Comparison of ENCODE assay signal across 9 cellular contexts in the genomic region with DNA sequence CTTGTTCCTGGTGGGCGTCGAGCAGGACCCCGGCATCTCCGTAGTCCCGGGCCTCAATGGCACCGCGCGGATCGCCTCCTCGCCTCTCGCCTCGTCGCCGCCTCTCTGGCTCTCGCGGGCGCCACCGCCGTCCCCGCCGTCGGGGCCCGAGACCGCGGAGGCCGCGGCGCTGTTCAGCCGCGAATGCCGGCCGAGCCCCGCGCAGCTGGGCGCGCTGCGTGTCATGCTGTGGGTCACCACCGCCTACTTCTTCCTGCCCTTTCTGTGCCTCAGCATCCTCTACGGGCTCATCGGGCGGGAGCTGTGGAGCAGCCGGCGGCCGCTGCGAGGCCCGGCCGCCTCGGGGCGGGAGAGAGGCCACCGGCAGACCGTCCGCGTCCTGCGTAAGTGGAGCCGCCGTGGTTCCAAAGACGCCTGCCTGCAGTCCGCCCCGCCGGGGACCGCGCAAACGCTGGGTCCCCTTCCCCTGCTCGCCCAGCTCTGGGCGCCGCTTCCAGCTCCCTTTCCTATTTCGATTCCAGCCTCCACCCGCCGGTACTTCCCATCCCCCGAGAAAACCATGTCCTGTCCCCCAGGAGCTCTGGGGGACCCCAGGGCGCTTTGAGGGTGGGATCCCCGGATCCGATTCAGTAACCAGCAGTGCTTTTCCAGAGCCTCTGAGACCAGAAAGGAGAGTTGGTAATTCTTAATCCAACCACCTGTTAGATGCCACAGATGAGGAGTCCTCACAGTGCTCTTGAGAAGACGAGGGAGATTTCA. TPM values are rescaled to one million over a fixed set of nuclear protein-coding genes. Genes with fewer than 3 reads are reported as not detected.
DNase-seq lines count a peak whose midpoint lies in the region.
"Had no signal": no experiment of that assay in that cellular context is flagged by ENCODE, and none has a peak within 500 bp of the region (broad histone marks: within the 10 kb centered on the region; RNA-seq: fewer than 3 reads in every experiment).

No MANE protein-coding gene starts in this region.

- no peak for DNase-seq in activated CD4-positive, alpha-beta T cell treated with anti-CD3 and anti-CD28 coated beads, Interleukin-2, amount 10 ng/mL, durations not matched to agents 7 days and 5 days
- no peak for DNase-seq in activated CD4-positive, alpha-beta T cell treated with anti-CD3 and anti-CD28 coated beads for 4 hours
- no peak for DNase-seq in activated naive CD4-positive, alpha-beta T cell treated with anti-CD3 and anti-CD28 coated beads, Interleukin-2, amount 10 ng/mL, durations not matched to agents 7 days and 5 days
- no peak for DNase-seq in immature natural killer cell
- DNase-seq in NK-92 (lab: John Stamatoyannopoulos, UW; ENCODE audit: unreplicated experiment) = no peak
- no peak for DNase-seq in stimulated activated CD4-positive, alpha-beta T cell treated with anti-CD3 and anti-CD28 coated beads, Interleukin-4, amount 100 ng/mL, for 1 hour
- DNase-seq in 8988T = no peak

- H3K9me3 Mint-ChIP-seq in activated CD4-positive, alpha-beta T cell treated with anti-CD3 and anti-CD28 coated beads, Interleukin-2, amount 10 ng/mL, durations not matched to agents 7 days and 5 days = no peaks in the 10 kb centered on the region
- peaks cover 5% of the 10 kb centered on the region for H3K9me3 Mint-ChIP-seq in activated naive CD4-positive, alpha-beta T cell treated with anti-CD3 and anti-CD28 coated beads, Interleukin-2, amount 10 ng/mL, durations not matched to agents 7 days and 5 days
- H3K9me3 Mint-ChIP-seq in immature natural killer cell = no peaks in the 10 kb centered on the region

- peaks cover 12% of the 10 kb centered on the region for H3K4me1 Mint-ChIP-seq in activated CD4-positive, alpha-beta T cell treated with anti-CD3 and anti-CD28 coated beads, Interleukin-2, amount 10 ng/mL, durations not matched to agents 7 days and 5 days
- peaks cover 23% of the 10 kb centered on the region for H3K4me1 Mint-ChIP-seq in activated naive CD4-positive, alpha-beta T cell treated with anti-CD3 and anti-CD28 coated beads, Interleukin-2, amount 10 ng/mL, durations not matched to agents 7 days and 5 days
- H3K4me1 Mint-ChIP-seq in immature natural killer cell = peaks cover 0 to 11% of the 10 kb centered on the region in 2 donors

- H3K9me3 ChIP-seq in subcutaneous abdominal adipose tissue (ENCODE audit: control insufficient read depth in 5 of 5, low read length in 5 of 5) = no peaks in the 10 kb centered on the region

- H3K27ac Mint-ChIP-seq in activated CD4-positive, alpha-beta T cell treated with anti-CD3 and anti-CD28 coated beads, Interleukin-2, amount 10 ng/mL, durations not matched to agents 7 days and 5 days = no peak overlapping the region
- H3K27ac Mint-ChIP-seq in activated naive CD4-positive, alpha-beta T cell treated with anti-CD3 and anti-CD28 coated beads, Interleukin-2, amount 10 ng/mL, durations not matched to agents 7 days and 5 days = no peak overlapping the region
- H3K27ac Mint-ChIP-seq in immature natural killer cell = no peak overlapping the region

- H3K4me3 Mint-ChIP-seq in activated CD4-positive, alpha-beta T cell treated with anti-CD3 and anti-CD28 coated beads, Interleukin-2, amount 10 ng/mL, durations not matched to agents 7 days and 5 days = peak overlapping the region; percentile 58
- peak overlapping the region; percentile 61 for H3K4me3 Mint-ChIP-seq in activated naive CD4-positive, alpha-beta T cell treated with anti-CD3 and anti-CD28 coated beads, Interleukin-2, amount 10 ng/mL, durations not matched to agents 7 days and 5 days
- peak overlapping the region; percentile 48 to 72 (median 69) for H3K4me3 Mint-ChIP-seq in immature natural killer cell

- H3K4me3 ChIP-seq in subcutaneous abdominal adipose tissue (ENCODE audit: low read depth in 1 of 5, low read length in 5 of 5) = peak overlapping the region in 4 of 5 donors; percentile 55 to 74 (median 64)

- H3K4me1 ChIP-seq in subcutaneous abdominal adipose tissue (ENCODE audit: control insufficient read depth in 5 of 5, insufficient read depth in 5 of 5, low read length in 5 of 5) = peaks cover 0 to 24% (median 21%) of the 10 kb centered on the region in 5 donors

- POLR2A ChIA-PET in activated CD4-positive, alpha-beta T cell treated with anti-CD3 and anti-CD28 coated beads, Interleukin-2, amount 10 ng/mL, durations not matched to agents 7 days and 5 days (lab: Charles Lee) = no interaction called here

- peaks cover 29 to 53% (median 40%) of the 10 kb centered on the region in 5 donors for H3K27me3 ChIP-seq in subcutaneous abdominal adipose tissue (ENCODE audit: control insufficient read depth in 5 of 5, insufficient read depth in 4 of 5, low read length in 5 of 5)

- no peak overlapping the region for H3K9ac ChIP-seq in subcutaneous abdominal adipose tissue (ENCODE audit: low read length in 5 of 5)

- H3K36me3 ChIP-seq in subcutaneous abdominal adipose tissue (ENCODE audit: control insufficient read depth in 5 of 5, insufficient read depth in 5 of 5, low read length in 5 of 5) = no peaks in the 10 kb centered on the region

- peaks cover 62% of the 10 kb centered on the region for H3K27me3 Mint-ChIP-seq in activated CD4-positive, alpha-beta T cell treated with anti-CD3 and anti-CD28 coated beads, Interleukin-2, amount 10 ng/mL, durations not matched to agents 7 days and 5 days
- peaks cover 81% of the 10 kb centered on the region for H3K27me3 Mint-ChIP-seq in activated naive CD4-positive, alpha-beta T cell treated with anti-CD3 and anti-CD28 coated beads, Interleukin-2, amount 10 ng/mL, durations not matched to agents 7 days and 5 days
- H3K27me3 Mint-ChIP-seq in immature natural killer cell (ENCODE audit: low read depth in 3 of 3) = peaks cover 14 to 45% (median 26%) of the 10 kb centered on the region in 3 donors

- CTCF ChIA-PET in activated CD4-positive, alpha-beta T cell treated with anti-CD3 and anti-CD28 coated beads, Interleukin-2, amount 10 ng/mL, durations not matched to agents 7 days and 5 days (lab: Charles Lee) = no interaction called here
- CTCF ChIA-PET in activated naive CD4-positive, alpha-beta T cell treated with anti-CD3 and anti-CD28 coated beads, Interleukin-2, amount 10 ng/mL, durations not matched to agents 7 days and 5 days (lab: Charles Lee) = no interaction called here

- H3K36me3 Mint-ChIP-seq in activated CD4-positive, alpha-beta T cell treated with anti-CD3 and anti-CD28 coated beads, Interleukin-2, amount 10 ng/mL, durations not matched to agents 7 days and 5 days (ENCODE audit: low read depth) = no peaks in the 10 kb centered on the region
- peaks cover 6% of the 10 kb centered on the region for H3K36me3 Mint-ChIP-seq in activated naive CD4-positive, alpha-beta T cell treated with anti-CD3 and anti-CD28 coated beads, Interleukin-2, amount 10 ng/mL, durations not matched to agents 7 days and 5 days
- peaks cover 0 to 10% (median 10%) of the 10 kb centered on the region in 3 donors for H3K36me3 Mint-ChIP-seq in immature natural killer cell

- no peak overlapping the region for H3K27ac ChIP-seq in subcutaneous abdominal adipose tissue (ENCODE audit: low read depth, low read length)

RNA-seq across cellular contexts. Expression of gene MLNR, which starts 0.9 kb away (rescaled TPM):
- not detected for total RNA-seq in activated CD4-positive, alpha-beta T cell treated with anti-CD3 and anti-CD28 coated beads, Interleukin-2, amount 10 ng/mL, durations not matched to agents 7 days and 5 days
- not detected for polyA plus RNA-seq in immature natural killer cell
- total RNA-seq: renal cortical epithelial cell had no signal

RNA-seq across cellular contexts. Expression of gene CDADC1, which starts 26.7 kb away (rescaled TPM):
- 10 to 100 TPM in 1 of 2 experiments, 1 to 10 TPM in 1; 9.6 to 10.5 TPM for total RNA-seq in activated CD4-positive, alpha-beta T cell treated with anti-CD3 and anti-CD28 coated beads, Interleukin-2, amount 10 ng/mL, durations not matched to agents 7 days and 5 days
- 10 to 100 TPM; 11.2 to 17.9 (median 13.0) TPM for polyA plus RNA-seq in immature natural killer cell
